ENCODE assay signal across 10 cellular contexts in genomic region chr22:45548991-45549736, GRCh38. TPM values are rescaled to one million over a fixed set of nuclear protein-coding genes. Genes with fewer than 3 reads are reported as not detected.
DNase-seq lines count a peak whose midpoint lies in the region; ATAC-seq and TF ChIP-seq lines count a peak whose summit lies in the region.
"Had no signal": no experiment of that assay in that cellular context is flagged by ENCODE, and none has a peak within 500 bp of the region (broad histone marks: within the 10 kb centered on the region; RNA-seq: fewer than 3 reads in every experiment).

No MANE protein-coding gene starts in this region.

- WGBS in heart right ventricle, 2 donors = 66 to 68% methylated on average over 17 of the region's 17 CpGs
- 34% methylated on average over 17 of the region's 17 CpGs for WGBS in smooth muscle cell (ENCODE audit: low lambda C conversion rate)

- peaks cover 33% of the 10 kb centered on the region for H3F3A ChIP-seq in smooth muscle cell (ENCODE audit: low read depth)

- H3K4me3 Mint-ChIP-seq in naive thymus-derived CD4-positive, alpha-beta T cell = no peak overlapping the region
- H3K4me3 Mint-ChIP-seq: memory B cell had no signal

- H4K20me1 ChIP-seq in smooth muscle cell (ENCODE audit: low read depth) = peaks cover 8% of the 10 kb centered on the region

- CTCF ChIA-PET in naive thymus-derived CD4-positive, alpha-beta T cell (lab: Charles Lee) = no interaction called here

- TF ChIP-seq CTCF in GM12872 (IDR thresholded peaks at IDR 0.05; ENCODE audit: insufficient read depth, low read depth, low read length) (0 out of 3 replicates have a peak, but pooled peaks have one; percentile 17), RWPE2 (IDR thresholded peaks at IDR 0.05; ENCODE audit: poor library complexity, severe bottlenecking) (peak; percentile 22), heart right ventricle (IDR thresholded peaks at IDR 0.05) (peak in 1 of 9 donors; percentile 25), smooth muscle cell (IDR thresholded peaks at IDR 0.05; ENCODE audit: borderline replicate concordance, insufficient read depth, poor library complexity, severe bottlenecking) (peak; percentile 22)

- H3K9me3 Mint-ChIP-seq in naive thymus-derived CD4-positive, alpha-beta T cell = no peaks in the 10 kb centered on the region
- H3K9me3 Mint-ChIP-seq: memory B cell had no signal

- ATAC-seq in RWPE2 (ENCODE audit: low read depth) (peak; percentile 80), heart right ventricle (peak in 4 of 8 donors; percentile 8 to 51 (median 32)), GM21723 (IDR thresholded peaks at IDR 0.05; ENCODE audit: unreplicated experiment) (no peak)
- no peak for ATAC-seq in naive thymus-derived CD4-positive, alpha-beta T cell

- H3K9ac ChIP-seq in smooth muscle cell (ENCODE audit: low read depth) = peak overlapping the region; percentile 62

- H3K4me1 ChIP-seq in RWPE2 (ENCODE audit: insufficient read depth, poor library complexity, severe bottlenecking) (peaks cover 21% of the 10 kb centered on the region), heart right ventricle (peaks cover 5 to 55% (median 35%) of the 10 kb centered on the region in 9 donors), smooth muscle cell (ENCODE audit: low read depth) (peaks cover 12% of the 10 kb centered on the region)
- H3K4me1 ChIP-seq in naive thymus-derived CD4-positive, alpha-beta T cell (ENCODE audit: control insufficient read depth in 2 of 2, insufficient read depth in 2 of 2, low read length in 2 of 2) = no peaks in the 10 kb centered on the region

- no peaks in the 10 kb centered on the region for H3K27me3 ChIP-seq in RWPE2 (ENCODE audit: insufficient read depth, poor library complexity, severe bottlenecking)
- peaks cover 0 to 4% (median 0%) of the 10 kb centered on the region in 7 donors for H3K27me3 ChIP-seq in heart right ventricle
- no peaks in the 10 kb centered on the region for H3K27me3 ChIP-seq in smooth muscle cell (ENCODE audit: low read depth)
- no peaks in the 10 kb centered on the region for H3K27me3 ChIP-seq in naive thymus-derived CD4-positive, alpha-beta T cell (ENCODE audit: control insufficient read depth in 2 of 2, insufficient read depth in 2 of 2, low read length in 2 of 2)

- H3K4me2 ChIP-seq in smooth muscle cell = peak overlapping the region; percentile 8

- peaks cover 0 to 3% (median 0%) of the 10 kb centered on the region in 5 donors for H3K27me3 Mint-ChIP-seq in naive thymus-derived CD4-positive, alpha-beta T cell

- no peak overlapping the region for H2AFZ ChIP-seq in smooth muscle cell (ENCODE audit: low read depth)

- H3K9me3 ChIP-seq in RWPE2 (ENCODE audit: severe bottlenecking) (no peaks in the 10 kb centered on the region), heart right ventricle (no peaks in the 10 kb centered on the region), smooth muscle cell (replicated peaks; ENCODE audit: low read depth) (no peaks in the 10 kb centered on the region)
- no peaks in the 10 kb centered on the region for H3K9me3 ChIP-seq in naive thymus-derived CD4-positive, alpha-beta T cell (ENCODE audit: control insufficient read depth in 2 of 3, low read length in 3 of 3)

- H3K36me3 Mint-ChIP-seq in naive thymus-derived CD4-positive, alpha-beta T cell = no peaks in the 10 kb centered on the region
- H3K36me3 Mint-ChIP-seq: memory B cell had no signal

- no peak overlapping the region for H3K27ac Mint-ChIP-seq in naive thymus-derived CD4-positive, alpha-beta T cell
- H3K27ac Mint-ChIP-seq: memory B cell had no signal

- H3K27ac ChIP-seq in RWPE2 (ENCODE audit: poor library complexity, severe bottlenecking) (peak overlapping the region; percentile 40), heart right ventricle (peak overlapping the region in 8 of 10 donors; percentile 4 to 86 (median 47)), smooth muscle cell (ENCODE audit: low read depth) (peak overlapping the region; percentile 87)
- no peak overlapping the region for H3K27ac ChIP-seq in naive thymus-derived CD4-positive, alpha-beta T cell (ENCODE audit: low read depth, low read length)

- POLR2A ChIA-PET in naive thymus-derived CD4-positive, alpha-beta T cell (lab: Charles Lee) = no interaction called here

- DNase-seq in RWPE2 (ENCODE audit: low spot score) = no peak
- DNase-seq in heart right ventricle = no peak
- no peak for DNase-seq in smooth muscle cell (lab: John Stamatoyannopoulos, UW; ENCODE audit: unreplicated experiment)
- no peak for DNase-seq in NCI-H345 (lab: John Stamatoyannopoulos, UW)
- no peak for DNase-seq in naive thymus-derived CD4-positive, alpha-beta T cell
- DNase-seq in cerebellum (ENCODE audit: low spot score) = no peak
- DNase-seq: NCI-H2227 treated with DMSO at 0.1 percent for 48 hours had no signal

- intact Hi-C loops in heart right ventricle (cut with DNase I) = no loop called here
- intact Hi-C loops in naive thymus-derived CD4-positive, alpha-beta T cell (cut with micrococcal nuclease) = no loop called here

- no peaks in the 10 kb centered on the region for H3K4me1 Mint-ChIP-seq in naive thymus-derived CD4-positive, alpha-beta T cell
- H3K4me1 Mint-ChIP-seq: memory B cell had no signal

- no peaks in the 10 kb centered on the region for H3K79me2 ChIP-seq in smooth muscle cell (ENCODE audit: low read depth)

- H3K36me3 ChIP-seq in RWPE2 (ENCODE audit: low read depth) (peaks cover 21% of the 10 kb centered on the region), heart right ventricle (peaks cover 0 to 19% (median 0%) of the 10 kb centered on the region in 9 donors), smooth muscle cell (ENCODE audit: low read depth) (no peaks in the 10 kb centered on the region)
- H3K36me3 ChIP-seq in naive thymus-derived CD4-positive, alpha-beta T cell (ENCODE audit: control insufficient read depth in 2 of 3, insufficient read depth in 3 of 3, low read length in 3 of 3) = no peaks in the 10 kb centered on the region

- H3K4me3 ChIP-seq in RWPE2 (ENCODE audit: severe bottlenecking) (no peak overlapping the region), heart right ventricle (no peak overlapping the region), smooth muscle cell (no peak overlapping the region)
- H3K4me3 ChIP-seq in naive thymus-derived CD4-positive, alpha-beta T cell (ENCODE audit: low read length) = no peak overlapping the region

RNA-seq across cellular contexts. Expression of gene FBLN1, which starts 46.5 kb away (rescaled TPM):
- 100 to 1,000 TPM in 1 of 10 donors, 10 to 100 TPM in 9; 31.3 to 126 (median 51.0) TPM for total RNA-seq in heart right ventricle
- polyA plus RNA-seq in heart right ventricle = 10 to 100 TPM; 36.4 to 77.0 TPM
- total RNA-seq in smooth muscle cell = 86.4 and 90.9 TPM in 2 replicates
- 288 and 296 TPM in 2 replicates for polyA plus RNA-seq in smooth muscle cell
- total RNA-seq in naive thymus-derived CD4-positive, alpha-beta T cell = 1 to 10 TPM in 1 of 5 experiments, under 1 TPM in 1, not detected in 3; 0.11 to 1.1 TPM
- polyA plus RNA-seq in naive thymus-derived CD4-positive, alpha-beta T cell = not detected
- total RNA-seq in cerebellum = 45.0 TPM

Comparison
In these comparisons a context has a peak if more than half of its experiments do, and no peak if none do; other contexts are left out.
1. RNA of gene FBLN1, which starts 46.5 kb away (total RNA-seq): 86.4 to 90.9 TPM in smooth muscle cell, 31.3 to 126 TPM in heart right ventricle and 45.0 TPM in cerebellum (single experiment); 0.11 to 1.1 TPM in naive thymus-derived CD4-positive, alpha-beta T cell; every median in the first group is over 10 times any median in the second.